ENCODE assay signal across 29 cellular contexts in the genomic region with DNA sequence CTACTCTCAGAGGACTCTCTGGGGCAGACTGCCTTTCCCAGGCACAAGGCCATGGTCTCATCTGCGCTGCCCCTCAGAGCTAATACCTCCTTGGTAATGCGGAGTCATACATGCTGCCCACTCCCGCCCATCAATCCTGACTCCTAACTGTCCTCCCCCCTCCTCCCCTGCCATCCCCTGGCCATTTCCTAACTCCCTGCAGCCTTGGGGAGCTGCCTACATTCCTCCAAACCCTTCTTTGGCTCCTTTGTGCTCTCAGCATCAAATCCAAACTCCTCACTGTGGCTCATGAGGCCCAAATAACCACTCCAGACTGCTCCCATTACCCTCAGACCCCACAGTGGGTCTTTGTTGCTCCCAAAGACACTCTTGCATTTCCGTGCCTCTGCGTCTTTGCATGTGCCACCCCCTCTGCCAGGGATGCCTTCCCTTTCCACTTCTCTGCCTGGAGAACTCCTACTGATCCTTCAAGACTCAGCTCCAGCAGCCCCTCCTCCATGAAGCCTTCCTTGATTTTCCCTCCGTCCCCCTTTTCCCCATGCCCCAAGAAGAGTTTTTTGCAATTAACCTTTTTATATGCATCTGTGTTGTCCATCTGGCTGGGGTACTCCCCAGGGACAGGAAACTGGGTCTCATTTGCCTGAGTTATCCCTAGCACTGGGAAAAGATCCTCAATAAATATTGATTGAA. TPM values are rescaled to one million over a fixed set of nuclear protein-coding genes. Genes with fewer than 3 reads are reported as not detected.
"Had no signal": no experiment of that assay in that cellular context is flagged by ENCODE, and none has a peak within 500 bp of the region (broad histone marks: within the 10 kb centered on the region; RNA-seq: fewer than 3 reads in every experiment).

No MANE protein-coding gene starts in this region.

- H3K36me3 Mint-ChIP-seq: activated naive CD4-positive, alpha-beta T cell treated with anti-CD3 and anti-CD28 coated beads, Interleukin-2, amount 50 U/mL, for 72 hours had no signal

- H3K4me2 ChIP-seq: KMS-11, PC-9 had no signal

- H3K9me3 Mint-ChIP-seq: activated CD4-positive, alpha-beta T cell treated with anti-CD3 and anti-CD28 coated beads, Interleukin-2, amount 10 ng/mL, durations not matched to agents 24 days and 14 days; activated naive CD4-positive, alpha-beta T cell treated with anti-CD3 and anti-CD28 coated beads for 36 hours; activated naive CD4-positive, alpha-beta T cell treated with anti-CD3 and anti-CD28 coated beads, Interleukin-2, amount 50 U/mL, for 72 hours; activated T-cell treated with anti-CD3 and anti-CD28 coated beads, Interleukin-2, amount 50 U/mL, for 24 hours; T-helper 1 cell treated with Interleukin-12 subunit alpha and Interleukin-12 subunit beta and Interleukin-4 antibody, amounts not matched to agents 30 μg/mL and 1 μg/mL, for 36 hours; T-helper 2 cell treated with Interferon-gamma antibody and Interleukin-4, amounts not matched to agents 5 μg/mL and 100 μg/mL, for 36 hours had no signal

- H2AFZ ChIP-seq: PC-9 had no signal

- H3K9me3 ChIP-seq: adrenal gland had no signal

- DNase-seq: activated CD4-positive, alpha-beta T cell treated with anti-CD3 and anti-CD28 coated beads, Interleukin-2, amount 10 ng/mL, durations not matched to agents 24 days and 14 days; activated CD4-positive, alpha-beta T cell treated with anti-CD3 and anti-CD28 coated beads, Interleukin-2, amount 50 U/mL, for 4 hours; activated CD8-positive, alpha-beta T cell treated with anti-CD3 and anti-CD28 coated beads, Interleukin-2, amount 10 ng/mL, durations not matched to agents 7 days and 5 days; activated gamma-delta T cell treated with Interleukin-2 at 50 U/mL for 16 hours; activated T-cell treated with anti-CD3 and anti-CD28 coated beads, Interleukin-2, amount 50 U/mL, for 24 hours; adrenal gland; anterior cingulate cortex; brain microvascular endothelial cell; central memory CD4-positive, alpha-beta T cell; MM.1S; MV-4-11; NCI-H1092; NCI-H1436 treated with DMSO at 0.1 percent for 48 hours; NCI-H1694 treated with DMSO at 0.1 percent for 48 hours; NCI-H2029; NCI-H345; NCI-H524 treated with DMSO at 0.1 percent for 48 hours; NCI-H748 treated with DMSO at 0.1 percent for 48 hours; NK-92 treated with Interleukin-12 subunit alpha and Interleukin-12 subunit beta, amount 100 ng/mL, for 24 hours; PC-9; Right ventricle myocardium superior had no signal

- H3K36me3 ChIP-seq: adrenal gland, brain microvascular endothelial cell had no signal

- H3K27ac Mint-ChIP-seq: activated CD4-positive, alpha-beta T cell treated with anti-CD3 and anti-CD28 coated beads, Interleukin-2, amount 10 ng/mL, durations not matched to agents 24 days and 14 days; activated CD8-positive, alpha-beta T cell treated with anti-CD3 and anti-CD28 coated beads, Interleukin-2, amount 10 ng/mL, durations not matched to agents 7 days and 5 days; activated naive CD4-positive, alpha-beta T cell treated with anti-CD3 and anti-CD28 coated beads for 36 hours; activated naive CD4-positive, alpha-beta T cell treated with anti-CD3 and anti-CD28 coated beads, Interleukin-2, amount 50 U/mL, for 72 hours; activated T-cell treated with anti-CD3 and anti-CD28 coated beads, Interleukin-2, amount 50 U/mL, for 24 hours; T-helper 1 cell treated with Interleukin-12 subunit alpha and Interleukin-12 subunit beta and Interleukin-4 antibody, amounts not matched to agents 30 μg/mL and 1 μg/mL, for 36 hours; T-helper 2 cell treated with Interferon-gamma antibody and Interleukin-4, amounts not matched to agents 5 μg/mL and 100 μg/mL, for 36 hours had no signal

- H3K4me1 ChIP-seq: adrenal gland had no signal

- H3K4me1 Mint-ChIP-seq: activated CD4-positive, alpha-beta T cell treated with anti-CD3 and anti-CD28 coated beads, Interleukin-2, amount 10 ng/mL, durations not matched to agents 24 days and 14 days had no signal

- H3K4me3 Mint-ChIP-seq: activated CD4-positive, alpha-beta T cell treated with anti-CD3 and anti-CD28 coated beads, Interleukin-2, amount 10 ng/mL, durations not matched to agents 24 days and 14 days; activated CD8-positive, alpha-beta T cell treated with anti-CD3 and anti-CD28 coated beads, Interleukin-2, amount 10 ng/mL, durations not matched to agents 7 days and 5 days; activated naive CD4-positive, alpha-beta T cell treated with anti-CD3 and anti-CD28 coated beads for 36 hours; activated T-cell treated with anti-CD3 and anti-CD28 coated beads, Interleukin-2, amount 50 U/mL, for 24 hours; T-helper 1 cell treated with Interleukin-12 subunit alpha and Interleukin-12 subunit beta and Interleukin-4 antibody, amounts not matched to agents 30 μg/mL and 1 μg/mL, for 36 hours; T-helper 2 cell treated with Interferon-gamma antibody and Interleukin-4, amounts not matched to agents 5 μg/mL and 100 μg/mL, for 36 hours had no signal

- H3K27ac ChIP-seq: adrenal gland, brain microvascular endothelial cell, KMS-11, PC-9, RWPE1 had no signal

- H3K4me3 ChIP-seq: adrenal gland, PC-9 had no signal

- ATAC-seq: activated CD8-positive, alpha-beta T cell treated with anti-CD3 and anti-CD28 coated beads, Interleukin-2, amount 10 ng/mL, durations not matched to agents 7 days and 5 days; activated naive CD4-positive, alpha-beta T cell treated with anti-CD3 and anti-CD28 coated beads, Interleukin-2, amount 50 U/mL, for 72 hours had no signal

- H3K9ac ChIP-seq: KMS-11 had no signal

RNA-seq across cellular contexts. Expression of a gene that starts 5.5 kb away (rescaled TPM):
- total RNA-seq: activated CD4-positive, alpha-beta T cell treated with anti-CD3 and anti-CD28 coated beads, Interleukin-2, amount 10 ng/mL, durations not matched to agents 24 days and 14 days; activated CD8-positive, alpha-beta T cell treated with anti-CD3 and anti-CD28 coated beads, Interleukin-2, amount 10 ng/mL, durations not matched to agents 7 days and 5 days; activated naive CD4-positive, alpha-beta T cell treated with anti-CD3 and anti-CD28 coated beads for 36 hours; activated naive CD4-positive, alpha-beta T cell treated with anti-CD3 and anti-CD28 coated beads, Interleukin-2, amount 50 U/mL, for 72 hours; LHCN-M2; NCI-H460; PC-9; Right ventricle myocardium superior had no signal
